17 cellular contexts compared by ENCODE assay signal in genomic region chr4:21476753-21477152, GRCh38.
DNase-seq lines count a peak whose midpoint lies in the region; ATAC-seq, FAIRE-seq and TF ChIP-seq lines count a peak whose summit lies in the region.
"Had no signal": no experiment of that assay in that cellular context is flagged by ENCODE, and none has a peak within 500 bp of the region (broad histone marks: within the 10 kb centered on the region; RNA-seq: fewer than 3 reads in every experiment).

No MANE protein-coding gene starts in this region.

- H3K79me1 ChIP-seq in mesenchymal stem cell (replicated peaks; ENCODE audit: low read length, poor library complexity, severe bottlenecking) = no peaks in the 10 kb centered on the region

- no peaks in the 10 kb centered on the region for H3K9me3 Mint-ChIP-seq in endothelial cell (ENCODE audit: unreplicated experiment)
- peaks cover 6% of the 10 kb centered on the region for H3K9me3 Mint-ChIP-seq in activated CD4-positive, alpha-beta memory T cell treated with anti-CD3 and anti-CD28 coated beads for 36 hours

- no peak overlapping the region for H3K27ac Mint-ChIP-seq in endothelial cell (ENCODE audit: unreplicated experiment)
- H3K27ac Mint-ChIP-seq in activated CD4-positive, alpha-beta memory T cell treated with anti-CD3 and anti-CD28 coated beads for 36 hours = no peak overlapping the region
- H3K27ac Mint-ChIP-seq: activated naive CD4-positive, alpha-beta T cell treated with anti-CD3 and anti-CD28 coated beads, Interleukin-2, amount 50 U/mL, for 72 hours; stimulated activated memory B cell treated with anti-CD40 and anti-IgM and Interleukin-4, amounts not matched to agents 10 μg/mL and 1 μg/mL and 100 μg/mL, for 72 hours had no signal

- H3K18ac ChIP-seq in mesenchymal stem cell (ENCODE audit: low read depth in 1 of 2, low read length in 2 of 2) = no peak overlapping the region

- no peaks in the 10 kb centered on the region for H3K36me3 Mint-ChIP-seq in endothelial cell (ENCODE audit: low read depth, unreplicated experiment)
- H3K36me3 Mint-ChIP-seq in activated CD4-positive, alpha-beta memory T cell treated with anti-CD3 and anti-CD28 coated beads for 36 hours = no peaks in the 10 kb centered on the region
- H3K36me3 Mint-ChIP-seq: activated naive CD4-positive, alpha-beta T cell treated with anti-CD3 and anti-CD28 coated beads, Interleukin-2, amount 50 U/mL, for 72 hours; stimulated activated memory B cell treated with anti-CD40 and anti-IgM and Interleukin-4, amounts not matched to agents 10 μg/mL and 1 μg/mL and 100 μg/mL, for 72 hours had no signal

- H3K4me1 Mint-ChIP-seq in endothelial cell (ENCODE audit: unreplicated experiment) = no peaks in the 10 kb centered on the region
- no peaks in the 10 kb centered on the region for H3K4me1 Mint-ChIP-seq in activated CD4-positive, alpha-beta memory T cell treated with anti-CD3 and anti-CD28 coated beads for 36 hours (ENCODE audit: low read depth)
- H3K4me1 Mint-ChIP-seq: stimulated activated memory B cell treated with anti-CD40 and anti-IgM and Interleukin-4, amounts not matched to agents 10 μg/mL and 1 μg/mL and 100 μg/mL, for 72 hours had no signal

- intact Hi-C loops in activated CD4-positive, alpha-beta memory T cell treated with anti-CD3 and anti-CD28 coated beads for 36 hours (cut with micrococcal nuclease) = no loop called here

- WGBS in mesenchymal stem cell = 46% methylated on average over 3 of the region's 3 CpGs
- WGBS in small intestine, 3 donors = 21 to 30% (median 28%) methylated on average over 3 of the region's 3 CpGs

- no peaks in the 10 kb centered on the region for H3K4me1 ChIP-seq in NT2/D1 (ENCODE audit: insufficient read depth, insufficient read length)
- no peaks in the 10 kb centered on the region for H3K4me1 ChIP-seq in mesenchymal stem cell (ENCODE audit: control insufficient read depth, insufficient read depth, low read depth, low read length)
- no peaks in the 10 kb centered on the region for H3K4me1 ChIP-seq in small intestine (ENCODE audit: control insufficient read depth in 2 of 2, insufficient read depth in 1 of 2, low read depth in 1 of 2, low read length in 1 of 2)
- H3K4me1 ChIP-seq: BLaER1 treated with 17β-estradiol and CSF1 and Interleukin-3, amounts not matched to agents 10 nM and 100 nM; heart right ventricle; sigmoid colon had no signal

- H2BK5ac ChIP-seq in mesenchymal stem cell (ENCODE audit: low read depth, low read length, poor library complexity, severe bottlenecking) = no peak overlapping the region

- H2AFZ ChIP-seq in mesenchymal stem cell (ENCODE audit: low read depth, low read length) = no peak overlapping the region

- H2AK5ac ChIP-seq in mesenchymal stem cell (ENCODE audit: low read length, severe bottlenecking) = no peak overlapping the region

- FAIRE-seq in small intestine (lab: Jason Lieb, UNC) = no peak
- FAIRE-seq: H54 had no signal

- H3K36me3 ChIP-seq in NT2/D1 (ENCODE audit: insufficient read depth, insufficient read length, low read length) (no peaks in the 10 kb centered on the region), mesenchymal stem cell (ENCODE audit: control insufficient read depth in 1 of 2, insufficient read depth in 2 of 2, low read depth in 1 of 2, low read length in 2 of 2) (no peaks in the 10 kb centered on the region), small intestine (ENCODE audit: control insufficient read depth in 2 of 2, insufficient read depth in 2 of 2, low read length in 2 of 2) (no peaks in the 10 kb centered on the region)
- H3K36me3 ChIP-seq: BLaER1 treated with 17β-estradiol and CSF1 and Interleukin-3, amounts not matched to agents 10 nM and 100 nM; heart right ventricle; sigmoid colon had no signal

- H3K4me2 ChIP-seq in mesenchymal stem cell (ENCODE audit: low read length, poor library complexity, severe bottlenecking) = no peak overlapping the region
- H3K4me2 ChIP-seq: BLaER1 treated with 17β-estradiol and CSF1 and Interleukin-3, amounts not matched to agents 10 nM and 100 nM had no signal

- H2BK12ac ChIP-seq in mesenchymal stem cell (ENCODE audit: low read length in 2 of 2) = no peak overlapping the region

- no peak overlapping the region for H2BK120ac ChIP-seq in mesenchymal stem cell (ENCODE audit: low read depth, low read length)

- no peak overlapping the region for H3K4me3 Mint-ChIP-seq in endothelial cell (ENCODE audit: unreplicated experiment)
- H3K4me3 Mint-ChIP-seq in activated CD4-positive, alpha-beta memory T cell treated with anti-CD3 and anti-CD28 coated beads for 36 hours = no peak overlapping the region
- H3K4me3 Mint-ChIP-seq: stimulated activated memory B cell treated with anti-CD40 and anti-IgM and Interleukin-4, amounts not matched to agents 10 μg/mL and 1 μg/mL and 100 μg/mL, for 72 hours had no signal

- no peaks in the 10 kb centered on the region for H3K27me3 Mint-ChIP-seq in endothelial cell (ENCODE audit: unreplicated experiment)
- no peaks in the 10 kb centered on the region for H3K27me3 Mint-ChIP-seq in activated CD4-positive, alpha-beta memory T cell treated with anti-CD3 and anti-CD28 coated beads for 36 hours
- H3K27me3 Mint-ChIP-seq: stimulated activated memory B cell treated with anti-CD40 and anti-IgM and Interleukin-4, amounts not matched to agents 10 μg/mL and 1 μg/mL and 100 μg/mL, for 72 hours had no signal

- H4K8ac ChIP-seq in mesenchymal stem cell (ENCODE audit: low read length) = no peak overlapping the region

- H3K23ac ChIP-seq in mesenchymal stem cell (ENCODE audit: low read length in 2 of 2) = no peak overlapping the region

- H3K4me3 ChIP-seq in NT2/D1 (ENCODE audit: insufficient read length, low read depth) = no peak overlapping the region
- H3K4me3 ChIP-seq in mesenchymal stem cell (ENCODE audit: insufficient read depth in 1 of 2, low read depth in 1 of 2, low read length in 2 of 2) = no peak overlapping the region
- H3K4me3 ChIP-seq in small intestine (ENCODE audit: low read depth in 1 of 2, low read length in 2 of 2) = no peak overlapping the region
- H3K4me3 ChIP-seq: BLaER1 treated with 17β-estradiol and CSF1 and Interleukin-3, amounts not matched to agents 10 nM and 100 nM; heart right ventricle; sigmoid colon had no signal

- no peak overlapping the region for H3K27ac ChIP-seq in mesenchymal stem cell (ENCODE audit: low read length, poor library complexity, severe bottlenecking)
- H3K27ac ChIP-seq in small intestine (ENCODE audit: low read depth in 1 of 2, low read length in 1 of 2) = no peak overlapping the region
- H3K27ac ChIP-seq: BLaER1 treated with 17β-estradiol and CSF1 and Interleukin-3, amounts not matched to agents 10 nM and 100 nM; heart right ventricle; sigmoid colon had no signal

- no peak for ATAC-seq in HG02852 (IDR thresholded peaks at IDR 0.05; ENCODE audit: unreplicated experiment)
- ATAC-seq: activated naive CD4-positive, alpha-beta T cell treated with anti-CD3 and anti-CD28 coated beads, Interleukin-2, amount 50 U/mL, for 72 hours; heart right ventricle; stimulated activated memory B cell treated with anti-CD40 and anti-IgM and Interleukin-4, amounts not matched to agents 10 μg/mL and 1 μg/mL and 100 μg/mL, for 72 hours had no signal

- H2BK15ac ChIP-seq in mesenchymal stem cell (ENCODE audit: low read depth, poor library complexity, severe bottlenecking) = no peak overlapping the region

- H3K9me3 ChIP-seq in NT2/D1 (ENCODE audit: insufficient read depth, low read length) (no peaks in the 10 kb centered on the region), mesenchymal stem cell (ENCODE audit: control insufficient read depth, low read length) (no peaks in the 10 kb centered on the region), small intestine (ENCODE audit: control insufficient read depth, low read depth) (no peaks in the 10 kb centered on the region)
- H3K9me3 ChIP-seq: BLaER1 treated with 17β-estradiol and CSF1 and Interleukin-3, amounts not matched to agents 10 nM and 100 nM; heart right ventricle; sigmoid colon had no signal

- H3K4ac ChIP-seq in mesenchymal stem cell (ENCODE audit: low read depth in 1 of 2, low read length in 2 of 2) = no peak overlapping the region

- H3K9ac ChIP-seq in NT2/D1 (ENCODE audit: insufficient read length, low read depth) (no peak overlapping the region), mesenchymal stem cell (ENCODE audit: low read length) (no peak overlapping the region)
- H3K9ac ChIP-seq: BLaER1 treated with 17β-estradiol and CSF1 and Interleukin-3, amounts not matched to agents 10 nM and 100 nM had no signal

- DNase-seq in H4 (ENCODE audit: low spot score) = peak; percentile 12
- peak; percentile 56 for DNase-seq in NT2/D1 (ENCODE audit: low read depth, low spot score)
- peak; percentile 69 for DNase-seq in endothelial cell (ENCODE audit: low spot score)
- peak; percentile 21 for DNase-seq in mesenchymal stem cell
- no peak for DNase-seq in activated CD8-positive, alpha-beta memory T cell treated with anti-CD3 and anti-CD28 coated beads, Interleukin-2, amount 50 U/mL, for 48 hours
- DNase-seq in small intestine = no peak
- DNase-seq in activated CD4-positive, alpha-beta memory T cell treated with anti-CD3 and anti-CD28 coated beads for 36 hours = no peak
- DNase-seq: activated CD4-positive, CD25-positive, alpha-beta regulatory T cell; heart right ventricle; MM.1S; NCI-H2171; sigmoid colon had no signal

- no peak overlapping the region for H3K14ac ChIP-seq in mesenchymal stem cell (ENCODE audit: low read length in 2 of 2)

- CTCF ChIA-PET in activated CD4-positive, alpha-beta memory T cell treated with anti-CD3 and anti-CD28 coated beads for 36 hours (lab: Charles Lee) = no interaction called here

- no peak overlapping the region for H4K91ac ChIP-seq in mesenchymal stem cell (ENCODE audit: low read length)

- no peaks in the 10 kb centered on the region for H3K27me3 ChIP-seq in NT2/D1 (ENCODE audit: insufficient read depth, insufficient read length)
- peaks cover 3 to 14% of the 10 kb centered on the region in 2 experiments for H3K27me3 ChIP-seq in mesenchymal stem cell (ENCODE audit: control insufficient read depth in 1 of 2, insufficient read depth in 1 of 2, low read length in 2 of 2)
- H3K27me3 ChIP-seq in small intestine (ENCODE audit: control insufficient read depth in 2 of 2, insufficient read depth in 2 of 2, low read length in 2 of 2) = no peaks in the 10 kb centered on the region
- H3K27me3 ChIP-seq: BLaER1 treated with 17β-estradiol and CSF1 and Interleukin-3, amounts not matched to agents 10 nM and 100 nM; sigmoid colon had no signal

- TF ChIP-seq CTCF in endothelial cell (IDR thresholded peaks at IDR 0.05; ENCODE audit: unreplicated experiment) = no peak

- POLR2A ChIA-PET in activated CD4-positive, alpha-beta memory T cell treated with anti-CD3 and anti-CD28 coated beads for 36 hours (lab: Charles Lee) = no interaction called here

Comparison
In these comparisons a context has a peak if more than half of its experiments do, and no peak if none do; other contexts are left out.
1. DNase-seq: peak in H4 (single experiment), NT2/D1 (single experiment), endothelial cell (single experiment) and mesenchymal stem cell (single experiment); none in activated CD8-positive, alpha-beta memory T cell treated with anti-CD3 and anti-CD28 coated beads, Interleukin-2, amount 50 U/mL, for 48 hours (single experiment), small intestine (single experiment) and activated CD4-positive, alpha-beta memory T cell treated with anti-CD3 and anti-CD28 coated beads for 36 hours (single experiment).